In the genomic region with DNA sequence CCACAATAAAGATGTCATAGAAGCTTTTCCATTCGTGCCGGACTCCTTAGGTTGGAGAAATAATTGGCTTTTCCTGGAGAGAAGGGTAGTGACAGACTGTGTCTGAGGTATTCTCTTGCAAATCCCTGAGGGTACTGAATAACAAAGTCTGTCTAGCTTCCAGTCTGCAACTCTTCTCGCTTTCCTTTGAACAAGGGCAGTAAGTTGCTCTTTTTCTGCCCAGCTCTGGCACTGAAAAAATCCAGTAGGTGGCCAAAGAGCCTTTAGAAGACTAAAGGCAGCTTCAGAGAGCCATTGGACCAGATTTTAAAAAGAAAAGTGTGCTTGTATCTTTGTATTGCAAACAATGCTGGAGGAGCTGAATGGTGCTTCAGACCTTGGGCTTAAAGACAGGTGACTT, we compare ENCODE assay signal across 8 cellular contexts. TPM values are rescaled to one million over a fixed set of nuclear protein-coding genes. Genes with fewer than 3 reads are reported as not detected.
DNase-seq lines count a peak whose midpoint lies in the region; ATAC-seq and TF ChIP-seq lines count a peak whose summit lies in the region.

No MANE protein-coding gene starts in this region.

- H3K27me3 Mint-ChIP-seq in activated CD4-positive, alpha-beta T cell treated with anti-CD3 and anti-CD28 coated beads, Interleukin-2, amount 10 ng/mL, durations not matched to agents 7 days and 5 days = peaks cover 35% of the 10 kb centered on the region
- no peaks in the 10 kb centered on the region for H3K27me3 Mint-ChIP-seq in osteocyte (ENCODE audit: unreplicated experiment)

- no peak for DNase-seq in activated CD4-positive, alpha-beta T cell treated with anti-CD3 and anti-CD28 coated beads, Interleukin-2, amount 10 ng/mL, durations not matched to agents 7 days and 5 days
- DNase-seq in activated CD4-positive, alpha-beta T cell treated with anti-CD3 and anti-CD28 coated beads for 4 hours = no peak
- DNase-seq in NCI-H82 (lab: John Stamatoyannopoulos, UW) (peak; percentile 89), epithelial cell of proximal tubule (ENCODE audit: low read depth) (no peak), osteocyte (ENCODE audit: extremely low spot score, unreplicated experiment) (peak; percentile 46), cerebellum (ENCODE audit: low spot score) (no peak)
- DNase-seq in activated CD4-positive, alpha-beta T cell treated with anti-CD3 and anti-CD28 coated beads, Interleukin-2, amount 50 U/mL, for 48 hours = no peak

- CTCF ChIA-PET in activated CD4-positive, alpha-beta T cell treated with anti-CD3 and anti-CD28 coated beads, Interleukin-2, amount 10 ng/mL, durations not matched to agents 7 days and 5 days (lab: Charles Lee) = interaction anchor here (0.6 to 1.8 kb wide), 6 partner anchors 11 to 987 kb away, joined by 3 to 9 read pairs (median 4); no protein-coding TSS in a partner anchor

- H3K4me3 Mint-ChIP-seq in activated CD4-positive, alpha-beta T cell treated with anti-CD3 and anti-CD28 coated beads, Interleukin-2, amount 10 ng/mL, durations not matched to agents 7 days and 5 days = peak overlapping the region; percentile 60
- H3K4me3 Mint-ChIP-seq in osteocyte (ENCODE audit: unreplicated experiment) = peak overlapping the region; percentile 73

- POLR2A ChIA-PET in activated CD4-positive, alpha-beta T cell treated with anti-CD3 and anti-CD28 coated beads, Interleukin-2, amount 10 ng/mL, durations not matched to agents 7 days and 5 days (lab: Charles Lee) = interaction anchor here (1.1 kb wide), 1 partner anchor 16 kb away, joined by 3 read pairs; no protein-coding TSS in a partner anchor

- no peaks in the 10 kb centered on the region for H3K9me3 Mint-ChIP-seq in activated CD4-positive, alpha-beta T cell treated with anti-CD3 and anti-CD28 coated beads, Interleukin-2, amount 10 ng/mL, durations not matched to agents 7 days and 5 days
- H3K9me3 Mint-ChIP-seq in osteocyte (ENCODE audit: unreplicated experiment) = no peaks in the 10 kb centered on the region

- H3K27ac Mint-ChIP-seq in activated CD4-positive, alpha-beta T cell treated with anti-CD3 and anti-CD28 coated beads, Interleukin-2, amount 10 ng/mL, durations not matched to agents 7 days and 5 days = peak overlapping the region; percentile 4
- H3K27ac Mint-ChIP-seq in osteocyte (ENCODE audit: unreplicated experiment) = peak overlapping the region; percentile 50

- no peak for ATAC-seq in HG03135 (IDR thresholded peaks at IDR 0.05; ENCODE audit: unreplicated experiment)

- H3K4me1 Mint-ChIP-seq in activated CD4-positive, alpha-beta T cell treated with anti-CD3 and anti-CD28 coated beads, Interleukin-2, amount 10 ng/mL, durations not matched to agents 7 days and 5 days = peaks cover 32% of the 10 kb centered on the region
- peaks cover 22% of the 10 kb centered on the region for H3K4me1 Mint-ChIP-seq in osteocyte (ENCODE audit: unreplicated experiment)

- H3K36me3 Mint-ChIP-seq in activated CD4-positive, alpha-beta T cell treated with anti-CD3 and anti-CD28 coated beads, Interleukin-2, amount 10 ng/mL, durations not matched to agents 7 days and 5 days (ENCODE audit: low read depth) = no peaks in the 10 kb centered on the region
- H3K36me3 Mint-ChIP-seq in osteocyte (ENCODE audit: unreplicated experiment) = no peaks in the 10 kb centered on the region

- TF ChIP-seq CTCF in epithelial cell of proximal tubule (conservative IDR thresholded peaks at IDR 0.05; ENCODE audit: low read depth, low read length) (peak; percentile 28), osteocyte (IDR thresholded peaks at IDR 0.05) (peak; percentile 39)

- H3K4me3 ChIP-seq in epithelial cell of proximal tubule (ENCODE audit: low read depth, low read length) = no peak overlapping the region

RNA-seq across cellular contexts. Expression of gene RREB1, which starts 20.7 kb away (rescaled TPM):
- total RNA-seq in activated CD4-positive, alpha-beta T cell treated with anti-CD3 and anti-CD28 coated beads, Interleukin-2, amount 10 ng/mL, durations not matched to agents 7 days and 5 days = 10 to 100 TPM; 27.2 to 30.1 TPM
- total RNA-seq in epithelial cell of proximal tubule = 12.2 and 15.9 TPM in 2 replicates
- total RNA-seq in osteocyte = 29.4 and 29.9 TPM in 2 replicates
- total RNA-seq in cerebellum = 7.6 TPM

Comparison
In these comparisons a context has a peak if more than half of its experiments do, and no peak if none do; other contexts are left out.
1. DNase-seq: peak in NCI-H82 (single experiment) and osteocyte (single experiment); none in activated CD4-positive, alpha-beta T cell treated with anti-CD3 and anti-CD28 coated beads, Interleukin-2, amount 10 ng/mL, durations not matched to agents 7 days and 5 days (single experiment), activated CD4-positive, alpha-beta T cell treated with anti-CD3 and anti-CD28 coated beads for 4 hours (0 of 2), epithelial cell of proximal tubule (single experiment), activated CD4-positive, alpha-beta T cell treated with anti-CD3 and anti-CD28 coated beads, Interleukin-2, amount 50 U/mL, for 48 hours (0 of 2) and cerebellum (single experiment).